ENCODE assay signal across 25 cellular contexts in genomic region chr1:218558411-218558810, GRCh38.
A peak's percentile ranks its signal among the peaks of the same experiment; 100 is the strongest.
DNase-seq lines count a peak whose midpoint lies in the region; ATAC-seq, FAIRE-seq and TF ChIP-seq lines count a peak whose summit lies in the region.
"Had no signal": no experiment of that assay in that cellular context is flagged by ENCODE, and none has a peak within 500 bp of the region (broad histone marks: within the 10 kb centered on the region; RNA-seq: fewer than 3 reads in every experiment).

No MANE protein-coding gene starts in this region.

- TF ChIP-seq POLR2A in A549 (IDR thresholded peaks at IDR 0.05; ENCODE audit: low read length): no peak
- no peak for TF ChIP-seq POLR2A in endothelial cell of umbilical vein (IDR thresholded peaks at IDR 0.05; ENCODE audit: low read depth, low read length)

- TF ChIP-seq CTCF in A549 (IDR thresholded peaks at IDR 0.05) (no peak), endothelial cell of umbilical vein (IDR thresholded peaks at IDR 0.05; ENCODE audit: extremely low read depth in 1 of 2, insufficient read depth in 1 of 2, low read depth in 1 of 2, low read length in 2 of 2) (no peak), colonic mucosa (IDR thresholded peaks at IDR 0.05) (no peak)
- TF ChIP-seq CTCF in CD4-positive, alpha-beta T cell (IDR thresholded peaks at IDR 0.05): no peak

- dilution Hi-C loops in endothelial cell of umbilical vein (cut with MboI; ENCODE audit: extremely low pct_ligation_motif_present, low sequenced_read_pairs): no loop called here

- H3K9ac ChIP-seq in endothelial cell of umbilical vein (replicated peaks; ENCODE audit: extremely low read depth, insufficient read depth, low read length) (peak overlapping the region; percentile 56), colonic mucosa (ENCODE audit: low read depth in 2 of 2, low read length in 2 of 2) (no peak overlapping the region)
- H3K9ac ChIP-seq: BLaER1 treated with 17β-estradiol and CSF1 and Interleukin-3, amounts not matched to agents 10 nM and 100 nM had no signal

- POLR2A ChIA-PET in A549 (lab: Yijun Ruan, JAX) (no interaction called here), endothelial cell of umbilical vein (lab: Charles Lee) (no interaction called here)
- POLR2A ChIA-PET in CD4-positive, alpha-beta T cell (lab: Charles Lee): no interaction called here

- intact Hi-C loops in endothelial cell of umbilical vein (cut with micrococcal nuclease): loop anchor here (1.0 to 5.0 kb wide), 4 partner anchors 11 to 829 kb away; no protein-coding TSS in a partner anchor
- intact Hi-C loops in colonic mucosa (cut with DNase I): no loop called here
- intact Hi-C loops in CD4-positive, alpha-beta T cell (cut with DNase I, micrococcal nuclease): no loop called here

- no peaks in the 10 kb centered on the region for H3K9me1 ChIP-seq in endothelial cell of umbilical vein (replicated peaks; ENCODE audit: control insufficient read depth, extremely low read depth, insufficient read depth, low read length)

- H2AFZ ChIP-seq in endothelial cell of umbilical vein (ENCODE audit: low read depth, low read length): peak overlapping the region; percentile 48

- no peak for TF ChIP-seq EP300 in A549 (IDR thresholded peaks at IDR 0.05)

- no peaks in the 10 kb centered on the region for H3K9me3 Mint-ChIP-seq in CD4-positive, alpha-beta T cell
- H3K9me3 Mint-ChIP-seq: activated CD8-positive, alpha-beta T cell treated with anti-CD3 and anti-CD28 coated beads for 36 hours; activated T-helper 1 cell treated with anti-CD3 and anti-CD28 coated beads, Interleukin-12 subunit alpha, Interleukin-12 subunit beta, Interleukin-2, Interleukin-4 antibody, amounts not matched to agents 30 ng/mL and 10 ng/mL and 1 ng/mL, durations not matched to agents 14 hours and 24 hours and 36 hours; HFFc6 had no signal

- no peaks in the 10 kb centered on the region for H3K27me3 Mint-ChIP-seq in CD4-positive, alpha-beta T cell
- H3K27me3 Mint-ChIP-seq: central memory CD8-positive, alpha-beta T cell had no signal

- no peaks in the 10 kb centered on the region for H3K36me3 Mint-ChIP-seq in CD4-positive, alpha-beta T cell (ENCODE audit: low read depth)
- H3K36me3 Mint-ChIP-seq: natural killer cell had no signal

- no peak for TF ChIP-seq RAD21 in A549 (conservative IDR thresholded peaks at IDR 0.05 in 1 of 2, IDR thresholded peaks at IDR 0.05 in 1 of 2)

- H3K27ac Mint-ChIP-seq in CD4-positive, alpha-beta T cell: no peak overlapping the region
- H3K27ac Mint-ChIP-seq: activated CD8-positive, alpha-beta T cell treated with anti-CD3 and anti-CD28 coated beads for 36 hours; activated T-helper 1 cell treated with anti-CD3 and anti-CD28 coated beads, Interleukin-12 subunit alpha, Interleukin-12 subunit beta, Interleukin-2, Interleukin-4 antibody, amounts not matched to agents 30 ng/mL and 10 ng/mL and 1 ng/mL, durations not matched to agents 14 hours and 24 hours and 36 hours; HFFc6; natural killer cell had no signal

- peaks cover 32% of the 10 kb centered on the region for H3K4me1 ChIP-seq in A549
- peaks cover 13% of the 10 kb centered on the region for H3K4me1 ChIP-seq in endothelial cell of umbilical vein (ENCODE audit: control insufficient read depth, extremely low read depth, insufficient read depth, low read length)
- no peaks in the 10 kb centered on the region for H3K4me1 ChIP-seq in colonic mucosa
- H3K4me1 ChIP-seq: BLaER1 treated with 17β-estradiol and CSF1 and Interleukin-3, amounts not matched to agents 10 nM and 100 nM; transverse colon had no signal

- no TSS peak for BruUV-seq in endothelial cell of umbilical vein (replicated peaks; lab: Mats Ljungman, UMichigan)

- H4K20me1 ChIP-seq in endothelial cell of umbilical vein (replicated peaks; ENCODE audit: control insufficient read depth, extremely low read depth, insufficient read depth, low read length): no peaks in the 10 kb centered on the region
- H4K20me1 ChIP-seq: BLaER1 treated with 17β-estradiol and CSF1 and Interleukin-3, amounts not matched to agents 10 nM and 100 nM had no signal

- FAIRE-seq in A549 (lab: Jason Lieb, UNC) (peak; percentile 56), endothelial cell of umbilical vein (lab: Jason Lieb, UNC) (peak; percentile 74)

- no peaks in the 10 kb centered on the region for H3K79me2 ChIP-seq in endothelial cell of umbilical vein (ENCODE audit: control insufficient read depth, insufficient read depth, low read length)

- no peaks in the 10 kb centered on the region for H3K4me1 Mint-ChIP-seq in CD4-positive, alpha-beta T cell (ENCODE audit: low read depth)
- H3K4me1 Mint-ChIP-seq: central memory CD8-positive, alpha-beta T cell; natural killer cell had no signal

- 92% methylated on average over 2 of the region's 2 CpGs for WGBS in A549 (ENCODE audit: missing lambda C conversion rate)

- no peaks in the 10 kb centered on the region for H3K36me3 ChIP-seq in endothelial cell of umbilical vein (ENCODE audit: control insufficient read depth in 2 of 2, extremely low read depth in 1 of 2, insufficient read depth in 2 of 2, low read length in 2 of 2)
- H3K36me3 ChIP-seq in colonic mucosa: no peaks in the 10 kb centered on the region
- H3K36me3 ChIP-seq: BLaER1 treated with 17β-estradiol and CSF1 and Interleukin-3, amounts not matched to agents 10 nM and 100 nM; lower lobe of right lung; transverse colon had no signal

- no peak for ATAC-seq in A549
- no peak for ATAC-seq in CD4-positive, alpha-beta T cell (ENCODE audit: poor library complexity)
- ATAC-seq: activated CD8-positive, alpha-beta T cell treated with anti-CD3 and anti-CD28 coated beads for 36 hours; lower lobe of right lung; mucosa of descending colon; natural killer cell had no signal

- peak overlapping the region; percentile 81 to 87 for H3K27ac ChIP-seq in A549
- peak overlapping the region; percentile 65 for H3K27ac ChIP-seq in endothelial cell of umbilical vein (ENCODE audit: insufficient read depth, low read depth, low read length)
- no peak overlapping the region for H3K27ac ChIP-seq in colonic mucosa
- H3K27ac ChIP-seq in CD4-positive, alpha-beta T cell (ENCODE audit: low read depth, low read length): no peak overlapping the region
- H3K27ac ChIP-seq: BLaER1 treated with 17β-estradiol and CSF1 and Interleukin-3, amounts not matched to agents 10 nM and 100 nM; epithelial cell of prostate; lower lobe of right lung; SK-N-MC; transverse colon had no signal

- H3K4me3 ChIP-seq in A549 (no peak overlapping the region), endothelial cell of umbilical vein (replicated peaks in 1 of 3; ENCODE audit: insufficient read depth in 1 of 3, low read depth in 1 of 3, low read length in 3 of 3) (no peak overlapping the region), colonic mucosa (no peak overlapping the region)
- H3K4me3 ChIP-seq: BLaER1 treated with 17β-estradiol and CSF1 and Interleukin-3, amounts not matched to agents 10 nM and 100 nM; lower lobe of right lung; mucosa of descending colon; SK-N-MC; transverse colon had no signal

- H3K9me3 ChIP-seq in A549 (peaks cover 5% of the 10 kb centered on the region; the same call in 1 of the 3 replicates), endothelial cell of umbilical vein (replicated peaks; ENCODE audit: control insufficient read depth, insufficient read depth, low read length) (no peaks in the 10 kb centered on the region), colonic mucosa (no peaks in the 10 kb centered on the region)
- no peaks in the 10 kb centered on the region for H3K9me3 ChIP-seq in CD4-positive, alpha-beta T cell (ENCODE audit: control insufficient read depth, low read length)
- H3K9me3 ChIP-seq: BLaER1 treated with 17β-estradiol and CSF1 and Interleukin-3, amounts not matched to agents 10 nM and 100 nM; lower lobe of right lung; mucosa of descending colon; transverse colon had no signal

- H3K4me3 Mint-ChIP-seq in CD4-positive, alpha-beta T cell: no peak overlapping the region
- H3K4me3 Mint-ChIP-seq: activated CD8-positive, alpha-beta T cell treated with anti-CD3 and anti-CD28 coated beads for 36 hours; activated T-helper 1 cell treated with anti-CD3 and anti-CD28 coated beads, Interleukin-12 subunit alpha, Interleukin-12 subunit beta, Interleukin-2, Interleukin-4 antibody, amounts not matched to agents 30 ng/mL and 10 ng/mL and 1 ng/mL, durations not matched to agents 14 hours and 24 hours and 36 hours; central memory CD8-positive, alpha-beta T cell; HFFc6; natural killer cell had no signal

- CTCF ChIA-PET in A549 (lab: Yijun Ruan, JAX): interaction anchor here (0.6 kb wide), 1 partner anchor 12 kb away, joined by 3 read pairs; no protein-coding TSS in a partner anchor
- CTCF ChIA-PET in endothelial cell of umbilical vein (lab: Charles Lee): interaction anchor here (0.6 to 1.7 kb wide), 8 partner anchors 10 to 508 kb away, joined by 3 to 5 read pairs (median 4); partner anchors contain the start of gene TGFB2
- CTCF ChIA-PET in CD4-positive, alpha-beta T cell (lab: Charles Lee): no interaction called here

- no peak for DNase-seq in A549 (ENCODE audit: low read depth in 1 of 2, low spot score in 1 of 2)
- peak; percentile 19 for DNase-seq in DMS153 (lab: John Stamatoyannopoulos, UW)
- peak; percentile 72 for DNase-seq in NCI-H69 (lab: John Stamatoyannopoulos, UW)
- peak; percentile 62 for DNase-seq in endothelial cell of umbilical vein (ENCODE audit: low read depth, low spot score)
- no peak for DNase-seq in hepatic stellate cell (ENCODE audit: low spot score)
- DNase-seq in colonic mucosa: no peak
- no peak for DNase-seq in CD4-positive, alpha-beta T cell
- DNase-seq: activated CD8-positive, alpha-beta memory T cell treated with anti-CD3 and anti-CD28 coated beads, Interleukin-2, amount 50 U/mL, for 48 hours; activated CD8-positive, alpha-beta T cell treated with anti-CD3 and anti-CD28 coated beads for 36 hours; activated naive CD4-positive, alpha-beta T cell treated with Interleukin-2 at 50 U/mL for 16 hours; GOT3; HFFc6; lower lobe of right lung; mucosa of descending colon; MV-4-11; natural killer cell; NCI-H187; stimulated activated CD4-positive, alpha-beta T cell treated with anti-CD3 and anti-CD28 coated beads, Interleukin-4, amount 100 ng/mL, for 4 hours; T-helper 2 cell; transverse colon had no signal

- peak overlapping the region; percentile 64 for H3K4me2 ChIP-seq in A549
- H3K4me2 ChIP-seq in endothelial cell of umbilical vein (ENCODE audit: insufficient read depth, low read length): peak overlapping the region; percentile 65
- H3K4me2 ChIP-seq: BLaER1 treated with 17β-estradiol and CSF1 and Interleukin-3, amounts not matched to agents 10 nM and 100 nM had no signal

- H3K27me3 ChIP-seq in endothelial cell of umbilical vein (ENCODE audit: control insufficient read depth in 2 of 2, insufficient read depth in 2 of 2, low read length in 2 of 2) (no peaks in the 10 kb centered on the region), colonic mucosa (no peaks in the 10 kb centered on the region)
- H3K27me3 ChIP-seq in CD4-positive, alpha-beta T cell (ENCODE audit: control insufficient read depth, insufficient read depth, low read length): no peaks in the 10 kb centered on the region
- H3K27me3 ChIP-seq: BLaER1 treated with 17β-estradiol and CSF1 and Interleukin-3, amounts not matched to agents 10 nM and 100 nM; transverse colon had no signal

TF ChIP-seq in A549, 52 proteins besides CTCF, POLR2A, EP300 and RAD21 (continues in another document):
- TF ChIP-seq CHD4 (IDR thresholded peaks at IDR 0.05; ENCODE audit: borderline replicate concordance): no peak
- no peak for TF ChIP-seq BHLHE40 (IDR thresholded peaks at IDR 0.05; ENCODE audit: low read depth, low read length)

TF ChIP-seq in endothelial cell of umbilical vein, 7 proteins besides CTCF, POLR2A, EP300 and RAD21 (continues in another document):
- TF ChIP-seq GATA2 (IDR thresholded peaks at IDR 0.05; ENCODE audit: insufficient read depth, insufficient read length, low read depth, low read length): no peak

Comparison
In these comparisons a context has a peak if more than half of its experiments do, and no peak if none do; other contexts are left out.
1. DNase-seq: peak in DMS153 (single experiment), NCI-H69 (single experiment) and endothelial cell of umbilical vein (single experiment); none in A549 (0 of 2), hepatic stellate cell (single experiment), colonic mucosa (single experiment) and CD4-positive, alpha-beta T cell (0 of 10).
2. H3K27ac ChIP-seq: peak in A549 (2 of 2) and endothelial cell of umbilical vein (single experiment); none in colonic mucosa (single experiment) and CD4-positive, alpha-beta T cell (single experiment).